Comparison of ENCODE assay signal across 10 cellular contexts in genomic region chr4:88818650-88819470, GRCh38.
DNase-seq lines count a peak whose midpoint lies in the region; ATAC-seq and TF ChIP-seq lines count a peak whose summit lies in the region.
"Had no signal": no experiment of that assay in that cellular context is flagged by ENCODE, and none has a peak within 500 bp of the region (broad histone marks: within the 10 kb centered on the region; RNA-seq: fewer than 3 reads in every experiment).

No MANE protein-coding gene starts in this region.

- no peaks in the 10 kb centered on the region for H4K20me1 ChIP-seq in Loucy (ENCODE audit: insufficient read depth, low read length, poor library complexity, severe bottlenecking)

- peak; percentile 26; the same call in 2 of the 3 replicates for ATAC-seq in RWPE2 (ENCODE audit: low read depth)
- ATAC-seq in HG03460 (IDR thresholded peaks at IDR 0.05; ENCODE audit: unreplicated experiment) = no peak

- 0 out of 2 replicates have a peak, but pooled peaks cover 3% of the 10 kb centered on the region for H3K79me2 ChIP-seq in Loucy (ENCODE audit: insufficient read depth, low read length)

- H3K9ac ChIP-seq in Loucy (ENCODE audit: low read depth, low read length, poor library complexity, severe bottlenecking) = no peak overlapping the region

- H3K4me1 ChIP-seq in Loucy (ENCODE audit: insufficient read depth, low read length, poor library complexity, severe bottlenecking) = peaks cover 24% of the 10 kb centered on the region
- H3K4me1 ChIP-seq in RWPE2 (ENCODE audit: insufficient read depth, poor library complexity, severe bottlenecking) = peaks cover 16% of the 10 kb centered on the region

- H3K4me3 ChIP-seq in Loucy (ENCODE audit: low read length, poor library complexity, severe bottlenecking) (no peak overlapping the region), RWPE2 (ENCODE audit: severe bottlenecking) (no peak overlapping the region)

- no peaks in the 10 kb centered on the region for H3K27me3 ChIP-seq in Loucy (ENCODE audit: insufficient read depth, low read length, poor library complexity, severe bottlenecking)
- H3K27me3 ChIP-seq in RWPE2 (ENCODE audit: insufficient read depth, poor library complexity, severe bottlenecking) = no peaks in the 10 kb centered on the region
- H3K27me3 ChIP-seq: BLaER1 treated with 17β-estradiol and CSF1 and Interleukin-3, amounts not matched to agents 10 nM and 100 nM had no signal

- no peak overlapping the region for H2AFZ ChIP-seq in Loucy (ENCODE audit: low read length)

- H3K4me2 ChIP-seq in Loucy (ENCODE audit: low read depth, low read length, poor library complexity, severe bottlenecking) = peak overlapping the region; percentile 25

- peak; percentile 67 to 80 for DNase-seq in NCI-H2081 (lab: John Stamatoyannopoulos, UW)
- DNase-seq in NCI-H2081 treated with DMSO at 0.1 percent for 48 hours (lab: John Stamatoyannopoulos, UW) = no peak
- no peak for DNase-seq in RWPE2 (ENCODE audit: low spot score)
- DNase-seq in astrocyte of the hippocampus (ENCODE audit: low read depth, low spot score) = peak; percentile 68
- peak; percentile 37 for DNase-seq in iPS-NIHi7 (ENCODE audit: extremely low spot score)
- peak; percentile 24 for DNase-seq in stimulated activated CD4-positive, alpha-beta T cell treated with anti-CD3 and anti-CD28 coated beads, Interleukin-1b, Interleukin-23, amount 100 ng/mL, for 48 hours
- DNase-seq: activated naive CD8-positive, alpha-beta T cell treated with anti-CD3 and anti-CD28 coated beads, Interleukin-2, amount 10 ng/mL, durations not matched to agents 7 days and 5 days had no signal

- H3F3A ChIP-seq in Loucy (ENCODE audit: low read depth) = no peaks in the 10 kb centered on the region

- H3K27ac ChIP-seq in RWPE2 (ENCODE audit: poor library complexity, severe bottlenecking) = no peak overlapping the region

- no peaks in the 10 kb centered on the region for H3K9me2 ChIP-seq in Loucy (replicated peaks; ENCODE audit: low read depth, low read length)

- TF ChIP-seq CTCF in Loucy (conservative IDR thresholded peaks at IDR 0.05; ENCODE audit: low read length) (peak; percentile 78), RWPE2 (IDR thresholded peaks at IDR 0.05; ENCODE audit: poor library complexity, severe bottlenecking) (peak; percentile 88)

- H3K36me3 ChIP-seq in Loucy (ENCODE audit: insufficient read depth, low read length) (no peaks in the 10 kb centered on the region), RWPE2 (ENCODE audit: low read depth) (no peaks in the 10 kb centered on the region)

- H3K9me3 ChIP-seq in Loucy (ENCODE audit: insufficient read depth, low read depth, low read length) (no peaks in the 10 kb centered on the region), RWPE2 (ENCODE audit: severe bottlenecking) (no peaks in the 10 kb centered on the region)
- H3K9me3 ChIP-seq: BLaER1 treated with 17β-estradiol and CSF1 and Interleukin-3, amounts not matched to agents 10 nM and 100 nM had no signal

Comparison
In these comparisons a context has a peak if more than half of its experiments do, and no peak if none do; other contexts are left out.
1. DNase-seq: peak in NCI-H2081 (2 of 2), astrocyte of the hippocampus (single experiment), iPS-NIHi7 (single experiment) and stimulated activated CD4-positive, alpha-beta T cell treated with anti-CD3 and anti-CD28 coated beads, Interleukin-1b, Interleukin-23, amount 100 ng/mL, for 48 hours (single experiment); none in NCI-H2081 treated with DMSO at 0.1 percent for 48 hours (single experiment) and RWPE2 (single experiment).